Comparison of ENCODE assay signal across 11 cellular contexts in genomic region chr1:1156140-1157032, GRCh38. TPM values are rescaled to one million over a fixed set of nuclear protein-coding genes. Genes with fewer than 3 reads are reported as not detected.
DNase-seq lines count a peak whose midpoint lies in the region; ATAC-seq and TF ChIP-seq lines count a peak whose summit lies in the region.
"Had no signal": no experiment of that assay in that cellular context is flagged by ENCODE, and none has a peak within 500 bp of the region (broad histone marks: within the 10 kb centered on the region; RNA-seq: fewer than 3 reads in every experiment).

No MANE protein-coding gene starts in this region.

- H3K27me3 Mint-ChIP-seq in activated T-cell treated with anti-CD3 and anti-CD28 coated beads, Interleukin-2, amount 50 U/mL, for 4 hours (ENCODE audit: low read depth), result no peaks in the 10 kb centered on the region
- H3K27me3 Mint-ChIP-seq in activated B cell treated with CpG ODN at 0.5 μM for 24 hours (no peaks in the 10 kb centered on the region), immature natural killer cell (ENCODE audit: low read depth in 3 of 3) (peaks cover 3 to 4% (median 3%) of the 10 kb centered on the region in 3 donors)
- no peaks in the 10 kb centered on the region for H3K27me3 Mint-ChIP-seq in stimulated activated naive CD8-positive, alpha-beta T cell treated with anti-CD3 and anti-CD28 coated beads, Interleukin-15, amount 100 ng/mL, for 72 hours

- H3K4me3 Mint-ChIP-seq in activated T-cell treated with anti-CD3 and anti-CD28 coated beads, Interleukin-2, amount 50 U/mL, for 4 hours, result peak overlapping the region; percentile 54
- peak overlapping the region; percentile 64 for H3K4me3 Mint-ChIP-seq in activated B cell treated with CpG ODN at 0.5 μM for 24 hours
- peak overlapping the region; percentile 61 to 71 (median 66) for H3K4me3 Mint-ChIP-seq in immature natural killer cell
- peak overlapping the region; percentile 53 to 78 for H3K4me3 Mint-ChIP-seq in stimulated activated naive CD8-positive, alpha-beta T cell treated with anti-CD3 and anti-CD28 coated beads, Interleukin-15, amount 100 ng/mL, for 72 hours

- DNase-seq in activated T-cell treated with anti-CD3 and anti-CD28 coated beads, Interleukin-2, amount 50 U/mL, for 4 hours, result no peak
- DNase-seq in activated T-cell treated with anti-CD3 and anti-CD28 coated beads, Interleukin-2, amount 50 U/mL, for 48 hours, result no peak
- DNase-seq in activated B cell treated with CpG ODN at 0.5 μM for 24 hours (no peak), immature natural killer cell (no peak), NCI-H526 treated with DMSO at 0.1 percent for 48 hours (lab: John Stamatoyannopoulos, UW) (no peak)
- DNase-seq in stimulated activated naive CD8-positive, alpha-beta T cell treated with anti-CD3 and anti-CD28 coated beads, Interleukin-15, amount 100 ng/mL, for 72 hours, result no peak
- DNase-seq in effector memory CD4-positive, alpha-beta T cell, result no peak

- TF ChIP-seq CTCF in activated B cell treated with CpG ODN at 0.5 μM for 24 hours (IDR thresholded peaks at IDR 0.05), result no peak

- no peaks in the 10 kb centered on the region for H3K9me3 ChIP-seq in effector memory CD4-positive, alpha-beta T cell (ENCODE audit: control insufficient read depth, low read length)
- H3K9me3 ChIP-seq: upper lobe of right lung had no signal

- CTCF ChIA-PET in activated B cell treated with CpG ODN at 0.5 μM for 24 hours (lab: Charles Lee), result no interaction called here

- no peak overlapping the region for H3K27ac ChIP-seq in effector memory CD4-positive, alpha-beta T cell (ENCODE audit: insufficient read depth, low read length, poor library complexity, severe bottlenecking)
- H3K27ac ChIP-seq: upper lobe of right lung had no signal

- POLR2A ChIA-PET in activated B cell treated with CpG ODN at 0.5 μM for 24 hours (lab: Charles Lee), result interaction anchor here (0.6 to 3.9 kb wide), 13 partner anchors 9 to 122 kb away, joined by 3 to 49 read pairs (median 5); partner anchors contain the start of gene TTLL10

- H3K4me3 ChIP-seq in effector memory CD4-positive, alpha-beta T cell (ENCODE audit: insufficient read depth, low read depth, low read length, poor library complexity, severe bottlenecking), result no peak overlapping the region

- intact Hi-C loops in activated B cell treated with CpG ODN at 0.5 μM for 24 hours (cut with micrococcal nuclease), result loop anchor here (5.0 kb wide), 1 partner anchor 51 kb away; the partner anchor contains the start of gene TNFRSF18

- no peaks in the 10 kb centered on the region for H3K36me3 Mint-ChIP-seq in activated T-cell treated with anti-CD3 and anti-CD28 coated beads, Interleukin-2, amount 50 U/mL, for 4 hours (ENCODE audit: insufficient read depth)
- H3K36me3 Mint-ChIP-seq in activated B cell treated with CpG ODN at 0.5 μM for 24 hours (ENCODE audit: low read depth) (no peaks in the 10 kb centered on the region), immature natural killer cell (no peaks in the 10 kb centered on the region)

- peaks cover 11% of the 10 kb centered on the region for H3K4me1 ChIP-seq in effector memory CD4-positive, alpha-beta T cell (ENCODE audit: control insufficient read depth, insufficient read depth, low read length, poor library complexity, severe bottlenecking)

- H3K4me1 Mint-ChIP-seq in activated T-cell treated with anti-CD3 and anti-CD28 coated beads, Interleukin-2, amount 50 U/mL, for 4 hours (ENCODE audit: low read depth), result no peaks in the 10 kb centered on the region
- peaks cover 3% of the 10 kb centered on the region for H3K4me1 Mint-ChIP-seq in activated B cell treated with CpG ODN at 0.5 μM for 24 hours
- H3K4me1 Mint-ChIP-seq in immature natural killer cell, result peaks cover 10 to 14% of the 10 kb centered on the region in 2 donors
- H3K4me1 Mint-ChIP-seq in stimulated activated naive CD8-positive, alpha-beta T cell treated with anti-CD3 and anti-CD28 coated beads, Interleukin-15, amount 100 ng/mL, for 72 hours, result peaks cover 14% of the 10 kb centered on the region

- no peaks in the 10 kb centered on the region for H3K36me3 ChIP-seq in effector memory CD4-positive, alpha-beta T cell (ENCODE audit: control insufficient read depth, insufficient read depth, low read length)
- H3K36me3 ChIP-seq: spleen, upper lobe of right lung had no signal

- H3K27me3 ChIP-seq in effector memory CD4-positive, alpha-beta T cell (replicated peaks; ENCODE audit: control insufficient read depth, insufficient read depth, low read length, poor library complexity, severe bottlenecking), result no peaks in the 10 kb centered on the region
- H3K27me3 ChIP-seq: upper lobe of right lung had no signal

- peak overlapping the region; percentile 36 for H3K27ac Mint-ChIP-seq in activated B cell treated with CpG ODN at 0.5 μM for 24 hours
- peak overlapping the region; percentile 34 to 81 (median 66) for H3K27ac Mint-ChIP-seq in immature natural killer cell
- H3K27ac Mint-ChIP-seq in stimulated activated naive CD8-positive, alpha-beta T cell treated with anti-CD3 and anti-CD28 coated beads, Interleukin-15, amount 100 ng/mL, for 72 hours, result no peak overlapping the region

- peaks cover 22% of the 10 kb centered on the region for H3K9me3 Mint-ChIP-seq in activated T-cell treated with anti-CD3 and anti-CD28 coated beads, Interleukin-2, amount 50 U/mL, for 4 hours
- H3K9me3 Mint-ChIP-seq in activated B cell treated with CpG ODN at 0.5 μM for 24 hours (peaks cover 12% of the 10 kb centered on the region), immature natural killer cell (peaks cover 0 to 6% (median 0%) of the 10 kb centered on the region in 6 donors)
- peaks cover 20 to 26% of the 10 kb centered on the region in 2 donors for H3K9me3 Mint-ChIP-seq in stimulated activated naive CD8-positive, alpha-beta T cell treated with anti-CD3 and anti-CD28 coated beads, Interleukin-15, amount 100 ng/mL, for 72 hours

- no peak for ATAC-seq in activated T-cell treated with anti-CD3 and anti-CD28 coated beads, Interleukin-2, amount 50 U/mL, for 4 hours
- no peak for ATAC-seq in activated B cell treated with CpG ODN at 0.5 μM for 24 hours (ENCODE audit: low read depth)
- ATAC-seq in stimulated activated naive CD8-positive, alpha-beta T cell treated with anti-CD3 and anti-CD28 coated beads, Interleukin-15, amount 100 ng/mL, for 72 hours, result no peak
- ATAC-seq in HG02884 (IDR thresholded peaks at IDR 0.05; ENCODE audit: unreplicated experiment), result no peak

RNA-seq across cellular contexts. Expression of gene TTLL10, which starts 17.3 kb away (rescaled TPM):
- not detected for total RNA-seq in activated T-cell treated with anti-CD3 and anti-CD28 coated beads, Interleukin-2, amount 50 U/mL, for 4 hours
- 0.16 TPM in 1 of 2 replicates, not detected in the other for total RNA-seq in activated B cell treated with CpG ODN at 0.5 μM for 24 hours
- under 1 TPM; 0.68 to 0.83 (median 0.69) TPM for polyA plus RNA-seq in immature natural killer cell
- total RNA-seq: kidney epithelial cell, upper lobe of right lung had no signal

RNA-seq across cellular contexts. Expression of gene C1orf159, which starts 40.5 kb away (rescaled TPM):
- 10 to 100 TPM; 22.3 to 27.6 (median 26.8) TPM for total RNA-seq in activated T-cell treated with anti-CD3 and anti-CD28 coated beads, Interleukin-2, amount 50 U/mL, for 4 hours
- 20.8 and 26.5 TPM in 2 replicates for total RNA-seq in activated B cell treated with CpG ODN at 0.5 μM for 24 hours
- 1 to 10 TPM in 2 of 3 donors, under 1 TPM in 1; 0.99 to 7.5 (median 4.1) TPM for polyA plus RNA-seq in immature natural killer cell

RNA-seq across cellular contexts. Expression of gene TNFRSF18, which starts 50.0 kb away (rescaled TPM):
- 100 to 1,000 TPM; 102 to 212 (median 155) TPM for total RNA-seq in activated T-cell treated with anti-CD3 and anti-CD28 coated beads, Interleukin-2, amount 50 U/mL, for 4 hours
- total RNA-seq in activated B cell treated with CpG ODN at 0.5 μM for 24 hours, result 36.7 and 37.5 TPM in 2 replicates
- polyA plus RNA-seq in immature natural killer cell, result 100 to 1,000 TPM in 2 of 3 donors, 10 to 100 TPM in 1; 56.4 to 136 (median 105) TPM

RNA-seq across cellular contexts. Expression of gene TNFRSF4, which starts 57.6 kb away (rescaled TPM):
- total RNA-seq in activated T-cell treated with anti-CD3 and anti-CD28 coated beads, Interleukin-2, amount 50 U/mL, for 4 hours, result 100 to 1,000 TPM; 480 to 735 (median 495) TPM
- 0.86 and 1.1 TPM in 2 replicates for total RNA-seq in activated B cell treated with CpG ODN at 0.5 μM for 24 hours
- 10 to 100 TPM in 2 of 3 donors, 1 to 10 TPM in 1; 7.6 to 16.3 (median 12.1) TPM for polyA plus RNA-seq in immature natural killer cell

Comparison
In these comparisons a context has a peak if more than half of its experiments do, and no peak if none do; other contexts are left out.
1. H3K27ac Mint-ChIP-seq: peak in activated B cell treated with CpG ODN at 0.5 μM for 24 hours (single experiment) and immature natural killer cell (6 of 6); none in stimulated activated naive CD8-positive, alpha-beta T cell treated with anti-CD3 and anti-CD28 coated beads, Interleukin-15, amount 100 ng/mL, for 72 hours (0 of 2).
2. Peak in every context shown above with its lines, with median percentiles within 50 percentile points of each other: H3K4me3 Mint-ChIP-seq.